Comparison of ENCODE assay signal across 13 cellular contexts in the genomic region with DNA sequence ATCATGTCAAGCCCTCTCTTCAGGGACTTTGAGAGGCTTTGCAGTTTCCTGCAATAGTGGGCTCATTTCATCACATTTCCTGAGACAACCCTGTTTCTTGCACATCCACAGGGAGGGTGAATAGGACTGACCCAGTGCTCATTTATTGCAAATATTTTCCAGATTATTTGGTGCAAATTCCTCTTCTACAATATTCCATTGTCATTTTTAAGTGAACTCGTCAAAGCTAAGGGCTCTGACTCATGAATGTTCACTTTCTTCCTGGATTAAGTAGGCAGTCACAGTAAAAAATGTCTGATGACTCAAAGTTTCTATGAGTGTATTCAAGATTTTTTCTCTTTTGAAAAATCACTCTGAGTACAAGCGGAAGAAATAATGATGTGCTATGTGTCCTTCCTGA.
A peak's percentile ranks its signal among the peaks of the same experiment; 100 is the strongest.
DNase-seq lines count a peak whose midpoint lies in the region; ATAC-seq, FAIRE-seq and TF ChIP-seq lines count a peak whose summit lies in the region.
"Had no signal": no experiment of that assay in that cellular context is flagged by ENCODE, and none has a peak within 500 bp of the region (broad histone marks: within the 10 kb centered on the region; RNA-seq: fewer than 3 reads in every experiment).

No MANE protein-coding gene starts in this region.

- ATAC-seq in A549, result peak; percentile 89 to 97
- no peak for ATAC-seq in left lobe of liver
- ATAC-seq: lower lobe of right lung had no signal

- peak overlapping the region; percentile 81 for H3K27ac Mint-ChIP-seq in HFFc6
- peak overlapping the region; percentile 58 for H3K27ac Mint-ChIP-seq in astrocyte (ENCODE audit: unreplicated experiment)
- H3K27ac Mint-ChIP-seq: activated naive CD4-positive, alpha-beta T cell treated with anti-CD3 and anti-CD28 coated beads, Interleukin-2, amount 50 U/mL, for 72 hours had no signal

- H3K4me3 ChIP-seq in A549, result no peak overlapping the region
- no peak overlapping the region for H3K4me3 ChIP-seq in astrocyte (ENCODE audit: insufficient read depth, low read depth, low read length)
- H3K4me3 ChIP-seq: lower lobe of right lung, skin epidermis had no signal

- H3K4me1 Mint-ChIP-seq in HFFc6 (ENCODE audit: low read depth) (peaks cover 67% of the 10 kb centered on the region), astrocyte (ENCODE audit: low read depth, unreplicated experiment) (peaks cover 12% of the 10 kb centered on the region)

- CTCF ChIA-PET in A549 (lab: Yijun Ruan, JAX), result no interaction called here

- TF ChIP-seq RAD21 in A549 (conservative IDR thresholded peaks at IDR 0.05 in 1 of 2, IDR thresholded peaks at IDR 0.05 in 1 of 2), result 0 out of 5 replicates have a peak, but pooled peaks of 1 of the 2 experiments have one; percentile 21

- H3K27ac ChIP-seq in A549 (peak overlapping the region; percentile 46 to 79), astrocyte (ENCODE audit: low read depth, low read length) (peak overlapping the region; percentile 44)
- H3K27ac ChIP-seq: lower lobe of right lung, skin epidermis had no signal

- H3K9me3 ChIP-seq in A549 (no peaks in the 10 kb centered on the region), astrocyte (ENCODE audit: insufficient read depth, low read depth, low read length) (no peaks in the 10 kb centered on the region)
- H3K9me3 ChIP-seq: BE2C, lower lobe of right lung had no signal

- no peaks in the 10 kb centered on the region for H3K79me2 ChIP-seq in astrocyte (ENCODE audit: insufficient read depth, low read length)

- H3K27me3 ChIP-seq in astrocyte (ENCODE audit: insufficient read depth, low read length), result no peaks in the 10 kb centered on the region
- H3K27me3 ChIP-seq: BE2C had no signal

- H3K27me3 Mint-ChIP-seq in HFFc6 (ENCODE audit: insufficient read depth) (no peaks in the 10 kb centered on the region), astrocyte (ENCODE audit: low read depth, unreplicated experiment) (no peaks in the 10 kb centered on the region)

- POLR2A ChIA-PET in A549 (lab: Yijun Ruan, JAX), result no interaction called here

- peak overlapping the region; percentile 54 for H3K4me3 Mint-ChIP-seq in HFFc6
- no peak overlapping the region for H3K4me3 Mint-ChIP-seq in astrocyte (ENCODE audit: unreplicated experiment)

- 5% methylated on average over 2 of the region's 2 CpGs for WGBS in A549 (ENCODE audit: missing lambda C conversion rate)

- no peaks in the 10 kb centered on the region for H3K36me3 ChIP-seq in astrocyte (ENCODE audit: insufficient read depth, low read length)
- H3K36me3 ChIP-seq: BE2C, lower lobe of right lung had no signal

- DNase-seq in A549 (ENCODE audit: low read depth in 1 of 2, low spot score in 1 of 2) (peak; percentile 48 to 73), HFFc6 (peak; percentile 93), astrocyte (ENCODE audit: low read depth) (peak; percentile 96), hepatic stellate cell (ENCODE audit: low spot score) (peak; percentile 15), left lobe of liver (ENCODE audit: low spot score) (no peak), NCI-H146 (lab: John Stamatoyannopoulos, UW) (no peak), HK-2 (ENCODE audit: unreplicated experiment) (no peak), GOT3 (lab: John Stamatoyannopoulos, UW) (no peak)
- DNase-seq: BE2C, lower lobe of right lung, SHP77 had no signal

- TF ChIP-seq POLR2A in A549 (IDR thresholded peaks at IDR 0.05; ENCODE audit: low read length), result no peak

- H3K4me1 ChIP-seq in A549 (peaks cover 15% of the 10 kb centered on the region), astrocyte (ENCODE audit: insufficient read depth, low read length) (peaks cover 3% of the 10 kb centered on the region)
- H3K4me1 ChIP-seq: BE2C, lower lobe of right lung had no signal

- no peaks in the 10 kb centered on the region for H4K20me1 ChIP-seq in astrocyte (ENCODE audit: insufficient read depth, low read length)

- H2AFZ ChIP-seq in astrocyte (ENCODE audit: low read depth, low read length), result no peak overlapping the region

- FAIRE-seq in A549 (lab: Jason Lieb, UNC) (peak; percentile 36), astrocyte (lab: Jason Lieb, UNC) (peak; percentile 99)

- TF ChIP-seq CTCF in A549 (IDR thresholded peaks at IDR 0.05) (no peak), HFFc6 (IDR thresholded peaks at IDR 0.05) (no peak), astrocyte (IDR thresholded peaks at IDR 0.05; ENCODE audit: insufficient read depth, low read depth, low read length) (no peak)

- H3K9ac ChIP-seq in astrocyte (ENCODE audit: low read length), result no peak overlapping the region

- TF ChIP-seq EP300 in A549 (IDR thresholded peaks at IDR 0.05), result 0 out of 5 replicates have a peak, but pooled peaks of 1 of the 2 experiments have one; percentile 24

- no peaks in the 10 kb centered on the region for H3K36me3 Mint-ChIP-seq in HFFc6 (ENCODE audit: low read depth)
- no peaks in the 10 kb centered on the region for H3K36me3 Mint-ChIP-seq in astrocyte (ENCODE audit: low read depth, unreplicated experiment)
- H3K36me3 Mint-ChIP-seq: activated naive CD4-positive, alpha-beta T cell treated with anti-CD3 and anti-CD28 coated beads, Interleukin-2, amount 50 U/mL, for 72 hours had no signal

- H3K4me2 ChIP-seq in A549, result peak overlapping the region; percentile 61
- H3K4me2 ChIP-seq in astrocyte (ENCODE audit: low read length), result peak overlapping the region; percentile 60

- no peaks in the 10 kb centered on the region for H3K9me3 Mint-ChIP-seq in HFFc6
- no peaks in the 10 kb centered on the region for H3K9me3 Mint-ChIP-seq in astrocyte (ENCODE audit: unreplicated experiment)
- H3K9me3 Mint-ChIP-seq: activated naive CD4-positive, alpha-beta T cell treated with anti-CD3 and anti-CD28 coated beads, Interleukin-2, amount 50 U/mL, for 72 hours had no signal

TF ChIP-seq in A549, 52 proteins besides CTCF, POLR2A, EP300 and RAD21:
- TF ChIP-seq NPAS2 (CRISPR knock-in tag; IDR thresholded peaks at IDR 0.05; ENCODE audit: borderline replicate concordance), result no peak
- no peak for TF ChIP-seq ZC3H11A (IDR thresholded peaks at IDR 0.05)
- TF ChIP-seq KDM1A (IDR thresholded peaks at IDR 0.05; ENCODE audit: low read depth), result no peak
- TF ChIP-seq MAFK (IDR thresholded peaks at IDR 0.05; ENCODE audit: partially characterized antibody), result peak; percentile 15
- peak; percentile 82 for TF ChIP-seq FOSL2 (IDR thresholded peaks at IDR 0.05)
- peak; percentile 90 for TF ChIP-seq FOSL2 (CRISPR knock-in tag; IDR thresholded peaks at IDR 0.05)
- TF ChIP-seq HOXB13 (CRISPR knock-in tag; IDR thresholded peaks at IDR 0.05; ENCODE audit: low read depth), result no peak
- peak; percentile 86 for TF ChIP-seq JUNB (IDR thresholded peaks at IDR 0.05)
- no peak for TF ChIP-seq ZNF302 (CRISPR knock-in tag; IDR thresholded peaks at IDR 0.05)
- no peak for TF ChIP-seq PHF8 (IDR thresholded peaks at IDR 0.05; ENCODE audit: borderline replicate concordance, low read depth)
- no peak for TF ChIP-seq ZSCAN20 (CRISPR knock-in tag; IDR thresholded peaks at IDR 0.05)
- TF ChIP-seq JUN (IDR thresholded peaks at IDR 0.05), result peak in 1 of 2 experiments; percentile 49; a peak in 1 of 5 replicates
- TF ChIP-seq CBX8 (IDR thresholded peaks at IDR 0.05), result no peak
TF ChIP-seq in A549: peak in this region for 4.

Comparison
In these comparisons a context has a peak if more than half of its experiments do, and no peak if none do; other contexts are left out.
1. DNase-seq: peak in A549 (2 of 2), HFFc6 (single experiment), astrocyte (single experiment) and hepatic stellate cell (single experiment); none in left lobe of liver (single experiment), NCI-H146 (single experiment), HK-2 (single experiment) and GOT3 (single experiment).